Comparison of ENCODE assay signal across 8 cellular contexts in genomic region chr3:88058322-88058592, GRCh38. TPM values are rescaled to one million over a fixed set of nuclear protein-coding genes. Genes with fewer than 3 reads are reported as not detected.
DNase-seq lines count a peak whose midpoint lies in the region; TF ChIP-seq lines count a peak whose summit lies in the region.

No MANE protein-coding gene starts in this region.

- peak overlapping the region; percentile 57; the same call in 1 of the 2 replicates for H2AFZ ChIP-seq in OCI-LY3 (ENCODE audit: low read depth, low read length)

- H3K27me3 Mint-ChIP-seq in activated CD4-positive, alpha-beta T cell treated with anti-CD3 and anti-CD28 coated beads, Interleukin-2, amount 10 ng/mL, durations not matched to agents 7 days and 5 days = no peaks in the 10 kb centered on the region
- no peaks in the 10 kb centered on the region for H3K27me3 Mint-ChIP-seq in progenitor cell of endocrine pancreas

- peak overlapping the region; percentile 91 for H3K4me3 ChIP-seq in OCI-LY3 (ENCODE audit: low read length)

- H3K4me1 Mint-ChIP-seq in activated CD4-positive, alpha-beta T cell treated with anti-CD3 and anti-CD28 coated beads, Interleukin-2, amount 10 ng/mL, durations not matched to agents 7 days and 5 days = peaks cover 55% of the 10 kb centered on the region
- peaks cover 18% of the 10 kb centered on the region for H3K4me1 Mint-ChIP-seq in progenitor cell of endocrine pancreas (ENCODE audit: low read depth)

- TF ChIP-seq CTCF in OCI-LY3 (IDR thresholded peaks at IDR 0.05; ENCODE audit: low read depth, low read length) (no peak), progenitor cell of endocrine pancreas (IDR thresholded peaks at IDR 0.05; ENCODE audit: unreplicated experiment) (no peak), GM10248 (IDR thresholded peaks at IDR 0.05; ENCODE audit: control extremely low read depth, extremely low read depth, low read depth, missing control alignments) (no peak)

- H3K27me3 ChIP-seq in OCI-LY3 (ENCODE audit: low read depth, low read length) = no peaks in the 10 kb centered on the region

- peaks cover 41% of the 10 kb centered on the region for H3K36me3 Mint-ChIP-seq in activated CD4-positive, alpha-beta T cell treated with anti-CD3 and anti-CD28 coated beads, Interleukin-2, amount 10 ng/mL, durations not matched to agents 7 days and 5 days (ENCODE audit: low read depth)
- H3K36me3 Mint-ChIP-seq in progenitor cell of endocrine pancreas (ENCODE audit: insufficient read depth) = peaks cover 10% of the 10 kb centered on the region

- peaks cover 27% of the 10 kb centered on the region for H3K4me1 ChIP-seq in OCI-LY3 (ENCODE audit: low read length)

- CTCF ChIA-PET in activated CD4-positive, alpha-beta T cell treated with anti-CD3 and anti-CD28 coated beads, Interleukin-2, amount 10 ng/mL, durations not matched to agents 7 days and 5 days (lab: Charles Lee) = interaction anchor here (0.7 to 1.6 kb wide), 4 partner anchors 20 to 91 kb away, joined by 3 to 7 read pairs (median 4); no protein-coding TSS in a partner anchor
- CTCF ChIA-PET in GM10248 (lab: Yijun Ruan, JAX) = interaction anchor here (0.9 to 1.0 kb wide), 2 partner anchors 11 to 55 kb away, joined by 3 to 5 read pairs; no protein-coding TSS in a partner anchor

- POLR2A ChIA-PET in activated CD4-positive, alpha-beta T cell treated with anti-CD3 and anti-CD28 coated beads, Interleukin-2, amount 10 ng/mL, durations not matched to agents 7 days and 5 days (lab: Charles Lee) = interaction anchor here (0.6 to 1.1 kb wide), 2 partner anchors 26 to 92 kb away, joined by 3 to 4 read pairs; no protein-coding TSS in a partner anchor
- POLR2A ChIA-PET in GM10248 (lab: Yijun Ruan, JAX) = interaction anchor here (0.9 to 1.0 kb wide), 2 partner anchors 92 to 95 kb away, joined by 4 to 8 read pairs; partner anchors contain the start of gene C3orf38

- H3K27ac Mint-ChIP-seq in activated CD4-positive, alpha-beta T cell treated with anti-CD3 and anti-CD28 coated beads, Interleukin-2, amount 10 ng/mL, durations not matched to agents 7 days and 5 days = peak overlapping the region; percentile 97
- H3K27ac Mint-ChIP-seq in progenitor cell of endocrine pancreas = peak overlapping the region; percentile 98

- H3K4me3 Mint-ChIP-seq in activated CD4-positive, alpha-beta T cell treated with anti-CD3 and anti-CD28 coated beads, Interleukin-2, amount 10 ng/mL, durations not matched to agents 7 days and 5 days = peak overlapping the region; percentile 90
- H3K4me3 Mint-ChIP-seq in progenitor cell of endocrine pancreas (ENCODE audit: low read depth) = peak overlapping the region; percentile 86

- no peak for DNase-seq in activated CD4-positive, alpha-beta T cell treated with anti-CD3 and anti-CD28 coated beads, Interleukin-2, amount 10 ng/mL, durations not matched to agents 7 days and 5 days
- DNase-seq in activated CD4-positive, alpha-beta T cell treated with anti-CD3 and anti-CD28 coated beads for 4 hours = no peak
- no peak for DNase-seq in epithelial cell of prostate (ENCODE audit: low read depth, low spot score)
- no peak for DNase-seq in progenitor cell of endocrine pancreas (ENCODE audit: low spot score, unreplicated experiment)
- no peak for DNase-seq in DMS79 treated with DMSO at 0.1 percent for 48 hours (lab: John Stamatoyannopoulos, UW)
- DNase-seq in GM10248 (ENCODE audit: extremely low spot score) = no peak
- DNase-seq in D341Med (ENCODE audit: low spot score) = no peak

- H3K9me3 ChIP-seq in OCI-LY3 (ENCODE audit: insufficient read depth, low read length) = no peaks in the 10 kb centered on the region

- H3K79me2 ChIP-seq in OCI-LY3 (ENCODE audit: low read length) = peaks cover 64% of the 10 kb centered on the region

- H3K9ac ChIP-seq in OCI-LY3 (ENCODE audit: low read length) = peak overlapping the region; percentile 80

- H3K9me3 Mint-ChIP-seq in activated CD4-positive, alpha-beta T cell treated with anti-CD3 and anti-CD28 coated beads, Interleukin-2, amount 10 ng/mL, durations not matched to agents 7 days and 5 days = no peaks in the 10 kb centered on the region
- no peaks in the 10 kb centered on the region for H3K9me3 Mint-ChIP-seq in progenitor cell of endocrine pancreas (ENCODE audit: low read depth)

- H3K36me3 ChIP-seq in OCI-LY3 (replicated peaks; ENCODE audit: low read depth, low read length) = peaks cover 26% of the 10 kb centered on the region

- H3K4me2 ChIP-seq in OCI-LY3 (ENCODE audit: low read length) = peak overlapping the region; percentile 77

- H3K27ac ChIP-seq in OCI-LY3 (ENCODE audit: low read length) (peak overlapping the region; percentile 71), epithelial cell of prostate (peak overlapping the region; percentile 90)

- peaks cover 37% of the 10 kb centered on the region for H4K20me1 ChIP-seq in OCI-LY3 (ENCODE audit: insufficient read depth, low read length)

RNA-seq across cellular contexts. Expression of gene CGGBP1, which starts 0.5 kb away (rescaled TPM):
- total RNA-seq in activated CD4-positive, alpha-beta T cell treated with anti-CD3 and anti-CD28 coated beads, Interleukin-2, amount 10 ng/mL, durations not matched to agents 7 days and 5 days = 100 to 1,000 TPM; 108 to 128 TPM
- total RNA-seq in progenitor cell of endocrine pancreas = 86.9 and 96.3 TPM in 2 replicates

RNA-seq across cellular contexts. Expression of gene ZNF654, which starts 0.8 kb away (rescaled TPM):
- total RNA-seq in activated CD4-positive, alpha-beta T cell treated with anti-CD3 and anti-CD28 coated beads, Interleukin-2, amount 10 ng/mL, durations not matched to agents 7 days and 5 days = 10 to 100 TPM; 25.3 to 25.4 TPM
- 8.0 and 9.9 TPM in 2 replicates for total RNA-seq in progenitor cell of endocrine pancreas
